ENCODE assay signal across 8 cellular contexts in genomic region chr13:110705356-110705825, GRCh38. TPM values are rescaled to one million over a fixed set of nuclear protein-coding genes. Genes with fewer than 3 reads are reported as not detected.
DNase-seq lines count a peak whose midpoint lies in the region; ATAC-seq, FAIRE-seq and TF ChIP-seq lines count a peak whose summit lies in the region.

No MANE protein-coding gene starts in this region.

- CTCF ChIA-PET in A549 (lab: Yijun Ruan, JAX): no interaction called here

- H3K27ac ChIP-seq in A549: peak overlapping the region; percentile 88 to 100
- peak overlapping the region; percentile 88 for H3K27ac ChIP-seq in brain microvascular endothelial cell

- H3K27me3 Mint-ChIP-seq in mesothelial cell of epicardium (ENCODE audit: low read depth): no peaks in the 10 kb centered on the region

- in situ Hi-C loops in brain microvascular endothelial cell (cut with HindIII; ENCODE audit: low pct_ligation_motif_present, low sequenced_read_pairs): no loop called here

- no peak for TF ChIP-seq RAD21 in A549 (conservative IDR thresholded peaks at IDR 0.05 in 1 of 2, IDR thresholded peaks at IDR 0.05 in 1 of 2)

- WGBS in A549 (ENCODE audit: missing lambda C conversion rate): 14% methylated on average over 8 of the region's 12 CpGs

- H3K4me1 ChIP-seq in A549: peaks cover 20% of the 10 kb centered on the region

- ATAC-seq in A549 (no peak), HG03460 (IDR thresholded peaks at IDR 0.05; ENCODE audit: unreplicated experiment) (no peak)

- POLR2A ChIA-PET in A549 (lab: Yijun Ruan, JAX): interaction anchor here (2.3 kb wide), 1 partner anchor 10 kb away, joined by 25 read pairs; no protein-coding TSS in a partner anchor

- DNase-seq in A549 (ENCODE audit: low read depth in 1 of 2, low spot score in 1 of 2) (no peak), HT-29 (ENCODE audit: low spot score) (peak; percentile 45), brain microvascular endothelial cell (no peak), mesothelial cell of epicardium (ENCODE audit: low spot score in 2 of 2, unreplicated experiment in 2 of 2) (no peak), ecto neural progenitor cell (ENCODE audit: low spot score) (no peak), SKM-1 (lab: John Stamatoyannopoulos, UW; ENCODE audit: unreplicated experiment) (no peak)
- no peak for DNase-seq in stimulated activated CD4-positive, alpha-beta T cell treated with anti-CD3 and anti-CD28 coated beads, Interleukin-4, amount 100 ng/mL, for 1 hour

- TF ChIP-seq CTCF in A549 (IDR thresholded peaks at IDR 0.05) (no peak), brain microvascular endothelial cell (IDR thresholded peaks at IDR 0.05; ENCODE audit: low read depth, low read length, missing control alignments) (no peak), mesothelial cell of epicardium (IDR thresholded peaks at IDR 0.05; ENCODE audit: unreplicated experiment) (no peak)

- no peak for TF ChIP-seq POLR2A in A549 (IDR thresholded peaks at IDR 0.05; ENCODE audit: low read length)

- no peaks in the 10 kb centered on the region for H3K9me3 Mint-ChIP-seq in mesothelial cell of epicardium

- no peak for FAIRE-seq in A549 (lab: Jason Lieb, UNC)

- peak overlapping the region; percentile 86 for H3K4me3 Mint-ChIP-seq in mesothelial cell of epicardium

- H3K4me2 ChIP-seq in A549: peak overlapping the region; percentile 91

- H3K36me3 Mint-ChIP-seq in mesothelial cell of epicardium: peaks cover 7% of the 10 kb centered on the region

- no peak for TF ChIP-seq EP300 in A549 (IDR thresholded peaks at IDR 0.05)

- peak overlapping the region; percentile 83 for H3K27ac Mint-ChIP-seq in mesothelial cell of epicardium

- H3K4me1 Mint-ChIP-seq in mesothelial cell of epicardium: peaks cover 28% of the 10 kb centered on the region

- no peaks in the 10 kb centered on the region for H3K9me3 ChIP-seq in A549

- H3K4me3 ChIP-seq in A549: peak overlapping the region; percentile 69
- H3K4me3 ChIP-seq in brain microvascular endothelial cell (ENCODE audit: low read depth, low read length): peak overlapping the region; percentile 82

- peaks cover 7% of the 10 kb centered on the region for H3K36me3 ChIP-seq in brain microvascular endothelial cell (replicated peaks)

- no peaks in the 10 kb centered on the region for H3K27me3 ChIP-seq in brain microvascular endothelial cell (replicated peaks)

TF ChIP-seq in A549, 52 proteins besides CTCF, POLR2A, EP300 and RAD21:
- no peak for TF ChIP-seq FOXS1 (CRISPR knock-in tag; IDR thresholded peaks at IDR 0.05)
- TF ChIP-seq KDM1A (IDR thresholded peaks at IDR 0.05; ENCODE audit: low read depth): no peak
- no peak for TF ChIP-seq PBX3 (IDR thresholded peaks at IDR 0.05)
- no peak for TF ChIP-seq SREBF2 (IDR thresholded peaks at IDR 0.05)
- no peak for TF ChIP-seq E2F6 (IDR thresholded peaks at IDR 0.05; ENCODE audit: borderline replicate concordance, low read depth)
- TF ChIP-seq HOXA7 (CRISPR knock-in tag; IDR thresholded peaks at IDR 0.05): no peak
- TF ChIP-seq HEYL (CRISPR knock-in tag; IDR thresholded peaks at IDR 0.05): no peak
TF ChIP-seq in A549: peak in this region for 0.

RNA-seq across cellular contexts. Expression of gene CARS2, which starts 0.5 kb away (rescaled TPM):
- polyA plus RNA-seq in A549 (2011; rRNA removed) (28.8 and 31.5 TPM in 2 replicates), A549 (2017; fragmentation: RNase III; extraction: RNeasy Plus Mini Kit Qiagen cat#74134 plus additional on column Dnase treatment) (41.4 to 42.6 TPM (median 41.8 TPM) in 3 replicates)
- polyA plus RNA-seq in A549 (2012; cell fraction: cytosol; rRNA removed): 48.9 and 54.3 TPM in 2 replicates
- 106 and 107 TPM in 2 replicates for polyA plus RNA-seq in A549 (2012; cell fraction: nucleus; rRNA removed)
- 24.2 and 26.0 TPM in 2 replicates for polyA minus RNA-seq in A549 (2011; rRNA and poly(A)+ RNA removed)
- total RNA-seq in HT-29 (2014; rRNA removed; shearing (Covaris generic)): 88.3 and 107 TPM in 2 replicates
- 84.4 to 89.1 TPM (median 87.6 TPM) in 3 replicates for total RNA-seq in mesothelial cell of epicardium

RNA-seq across cellular contexts. Expression of gene ING1, which starts 8.1 kb away (rescaled TPM):
- polyA plus RNA-seq in A549 (2011; rRNA removed): 5.1 and 8.6 TPM in 2 replicates
- polyA plus RNA-seq in A549 (2012; cell fraction: cytosol; rRNA removed): 24.6 and 25.6 TPM in 2 replicates
- polyA plus RNA-seq in A549 (2012; cell fraction: nucleus; rRNA removed): 16.7 and 21.0 TPM in 2 replicates
- 6.9 to 7.9 TPM (median 7.2 TPM) in 3 replicates for polyA plus RNA-seq in A549 (2017; fragmentation: RNase III; extraction: RNeasy Plus Mini Kit Qiagen cat#74134 plus additional on column Dnase treatment)
- 5.1 and 5.4 TPM in 2 replicates for polyA minus RNA-seq in A549 (2011; rRNA and poly(A)+ RNA removed)
- 59.4 and 61.3 TPM in 2 replicates for total RNA-seq in HT-29 (2014; rRNA removed; shearing (Covaris generic))
- total RNA-seq in mesothelial cell of epicardium: 19.1 to 21.0 TPM (median 19.2 TPM) in 3 replicates
